8 cellular contexts compared by ENCODE assay signal in genomic region chr3:120596116-120596852, GRCh38. TPM values are rescaled to one million over a fixed set of nuclear protein-coding genes. Genes with fewer than 3 reads are reported as not detected.
DNase-seq lines count a peak whose midpoint lies in the region; ATAC-seq and TF ChIP-seq lines count a peak whose summit lies in the region.

Gene NDUFB4, plus strand, starts transcription at chr3:120596336. Its CDS starts 24 bp downstream, at chr3:120596360.

- ATAC-seq in HG02610 (IDR thresholded peaks at IDR 0.05; ENCODE audit: unreplicated experiment) = peak; percentile 94
- ATAC-seq in activated naive CD4-positive, alpha-beta T cell treated with anti-CD3 and anti-CD28 coated beads, Interleukin-2, amount 50 U/mL, for 72 hours = peak; percentile 94 to 95

- no peaks in the 10 kb centered on the region for H3K9me3 ChIP-seq in suprapubic skin

- H3K9me3 Mint-ChIP-seq in activated naive CD4-positive, alpha-beta T cell treated with anti-CD3 and anti-CD28 coated beads, Interleukin-2, amount 50 U/mL, for 72 hours = no peaks in the 10 kb centered on the region

- peaks cover 14% of the 10 kb centered on the region for H3K36me3 ChIP-seq in suprapubic skin

- H3K4me3 ChIP-seq in GM08714 (ENCODE audit: low read length) (peak within 1 kb of the TSS; percentile 92), suprapubic skin (peak within 1 kb of the TSS; percentile 82)

- peak in 1 of 2 donors; percentile 73 for TF ChIP-seq POLR2A in suprapubic skin (IDR thresholded peaks at IDR 0.05)

- peaks cover 0 to 7% of the 10 kb centered on the region in 2 donors for H3K36me3 Mint-ChIP-seq in activated naive CD4-positive, alpha-beta T cell treated with anti-CD3 and anti-CD28 coated beads, Interleukin-2, amount 50 U/mL, for 72 hours

- H3K27me3 ChIP-seq in suprapubic skin = no peaks in the 10 kb centered on the region

- H3K4me1 ChIP-seq in suprapubic skin = peaks cover 32% of the 10 kb centered on the region

- DNase-seq in NCI-H1092 treated with DMSO at 0.1 percent for 48 hours (lab: John Stamatoyannopoulos, UW) (peak; percentile 99), SKM-1 (lab: John Stamatoyannopoulos, UW; ENCODE audit: unreplicated experiment) (peak; percentile 99), globus pallidus (ENCODE audit: low spot score) (peak; percentile 98), nucleus accumbens (lab: John Stamatoyannopoulos, UW) (peak; percentile 65 to 98 (median 94)), suprapubic skin (ENCODE audit: low spot score in 2 of 2) (peak; percentile 97 to 98)
- DNase-seq in activated naive CD4-positive, alpha-beta T cell treated with anti-CD3 and anti-CD28 coated beads, Interleukin-2, amount 50 U/mL, for 72 hours (ENCODE audit: low spot score in 2 of 2) = peak; percentile 89 to 97

- peak within 1 kb of the TSS; percentile 93 for H3K27ac ChIP-seq in suprapubic skin

- TF ChIP-seq EP300 in suprapubic skin (IDR thresholded peaks at IDR 0.05) = no peak

- no peak for TF ChIP-seq CTCF in suprapubic skin (IDR thresholded peaks at IDR 0.05)

- peak within 1 kb of the TSS in 1 of 2 donors; percentile 97 for H3K27ac Mint-ChIP-seq in activated naive CD4-positive, alpha-beta T cell treated with anti-CD3 and anti-CD28 coated beads, Interleukin-2, amount 50 U/mL, for 72 hours

- 0% methylated on average over 30 of the region's 53 CpGs for WGBS in suprapubic skin

RNA-seq across cellular contexts. Expression of gene NDUFB4, which starts in this region (rescaled TPM):
- 100 to 1,000 TPM; 145 to 187 TPM for total RNA-seq in activated naive CD4-positive, alpha-beta T cell treated with anti-CD3 and anti-CD28 coated beads, Interleukin-2, amount 50 U/mL, for 72 hours
- total RNA-seq in suprapubic skin = 100 to 1,000 TPM in 3 of 4 donors, 10 to 100 TPM in 1; 95.8 to 162 (median 148) TPM

Comparison
In these comparisons a context has a peak if more than half of its experiments do, and no peak if none do; other contexts are left out.
1. Peak in every context shown above with its lines: DNase-seq, ATAC-seq, H3K4me3 ChIP-seq and H3K27ac ChIP-seq.